ENCODE assay signal across 8 cellular contexts in genomic region chr3:156291269-156292123, GRCh38.
DNase-seq lines count a peak whose midpoint lies in the region; ATAC-seq, FAIRE-seq and TF ChIP-seq lines count a peak whose summit lies in the region.

No MANE protein-coding gene starts in this region.

- POLR2A ChIA-PET in CD4-positive, alpha-beta T cell (lab: Charles Lee): no interaction called here
- POLR2A ChIA-PET in GM12878 (lab: Charles Lee): no interaction called here

- no peaks in the 10 kb centered on the region for H3K4me1 ChIP-seq in GM12878 (ENCODE audit: control insufficient read depth, insufficient read depth, low read length)

- H3K4me3 Mint-ChIP-seq in CD4-positive, alpha-beta T cell: no peak overlapping the region
- peak overlapping the region; percentile 52 to 77 for H3K4me3 Mint-ChIP-seq in stimulated activated naive CD8-positive, alpha-beta T cell treated with anti-CD3 and anti-CD28 coated beads, Interleukin-15, amount 100 ng/mL, for 72 hours

- DNase-seq in CD4-positive, alpha-beta T cell: peak in 2 of 10 experiments; percentile 4 to 9
- DNase-seq in HTR-8/SVneo (ENCODE audit: insufficient read length, low spot score) (peak; percentile 6), GM12878 (ENCODE audit: low read depth, low spot score) (no peak), iPS-NIHi7 (ENCODE audit: extremely low spot score) (peak; percentile 38), NCI-H446 treated with DMSO at 0.1 percent for 48 hours (lab: John Stamatoyannopoulos, UW) (no peak)
- peak in 1 of 2 donors; percentile 16 for DNase-seq in stimulated activated naive CD8-positive, alpha-beta T cell treated with anti-CD3 and anti-CD28 coated beads, Interleukin-15, amount 100 ng/mL, for 72 hours

- H4K20me1 ChIP-seq in GM12878 (ENCODE audit: control insufficient read depth, insufficient read depth): no peaks in the 10 kb centered on the region

- no TSS peak for BruUV-seq in GM12878 (replicated peaks; lab: Mats Ljungman, UMichigan)

- no peaks in the 10 kb centered on the region for H3K4me1 Mint-ChIP-seq in CD4-positive, alpha-beta T cell (ENCODE audit: low read depth)
- peaks cover 10% of the 10 kb centered on the region for H3K4me1 Mint-ChIP-seq in stimulated activated naive CD8-positive, alpha-beta T cell treated with anti-CD3 and anti-CD28 coated beads, Interleukin-15, amount 100 ng/mL, for 72 hours

- no peaks in the 10 kb centered on the region for H3K9me3 ChIP-seq in CD4-positive, alpha-beta T cell (ENCODE audit: control insufficient read depth, low read length)
- H3K9me3 ChIP-seq in GM12878 (replicated peaks; ENCODE audit: control insufficient read depth, insufficient read depth, low read length): no peaks in the 10 kb centered on the region

- no peak overlapping the region for H3K27ac ChIP-seq in CD4-positive, alpha-beta T cell (ENCODE audit: low read depth, low read length)
- H3K27ac ChIP-seq in GM12878 (ENCODE audit: control insufficient read depth, insufficient read depth): no peak overlapping the region

- no peak for TF ChIP-seq EP300 in GM12878 (IDR thresholded peaks at IDR 0.05; ENCODE audit: borderline replicate concordance in 1 of 2, control insufficient read depth in 1 of 2, low read depth in 2 of 2, low read length in 2 of 2)

- SMC1A ChIA-PET in GM12878 (lab: Charles Lee; ENCODE audit: uncharacterized antibody, unreplicated experiment): no interaction called here

- RAD21 ChIA-PET in GM12878 (lab: Charles Lee; ENCODE audit: unreplicated experiment): no interaction called here

- FAIRE-seq in HTR-8/SVneo (lab: Jason Lieb, UNC) (no peak), GM12878 (lab: Jason Lieb, UNC) (no peak)

- H3K4me2 ChIP-seq in GM12878 (ENCODE audit: control insufficient read depth, insufficient read depth): no peak overlapping the region

- H3K27me3 Mint-ChIP-seq in CD4-positive, alpha-beta T cell: peaks cover 92% of the 10 kb centered on the region
- H3K27me3 Mint-ChIP-seq in stimulated activated naive CD8-positive, alpha-beta T cell treated with anti-CD3 and anti-CD28 coated beads, Interleukin-15, amount 100 ng/mL, for 72 hours: peaks cover 79% of the 10 kb centered on the region

- peaks cover 54% of the 10 kb centered on the region for H3K27me3 ChIP-seq in CD4-positive, alpha-beta T cell (ENCODE audit: control insufficient read depth, insufficient read depth, low read length)
- peaks cover 13 to 23% of the 10 kb centered on the region in 2 experiments for H3K27me3 ChIP-seq in GM12878 (replicated peaks in 1 of 2; ENCODE audit: control insufficient read depth in 2 of 2, insufficient read depth in 2 of 2, low read length in 1 of 2)

- no peak overlapping the region for H3K4me3 ChIP-seq in GM12878

- no peaks in the 10 kb centered on the region for H3K9me3 Mint-ChIP-seq in CD4-positive, alpha-beta T cell
- H3K9me3 Mint-ChIP-seq in stimulated activated naive CD8-positive, alpha-beta T cell treated with anti-CD3 and anti-CD28 coated beads, Interleukin-15, amount 100 ng/mL, for 72 hours: no peaks in the 10 kb centered on the region

- TF ChIP-seq RAD21 in GM12878 (IDR thresholded peaks at IDR 0.05; ENCODE audit: insufficient read depth, low read depth, low read length): no peak

- H3K27ac Mint-ChIP-seq in CD4-positive, alpha-beta T cell: no peak overlapping the region
- no peak overlapping the region for H3K27ac Mint-ChIP-seq in stimulated activated naive CD8-positive, alpha-beta T cell treated with anti-CD3 and anti-CD28 coated beads, Interleukin-15, amount 100 ng/mL, for 72 hours

- H3K9ac ChIP-seq in GM12878 (ENCODE audit: control insufficient read depth, insufficient read depth, low read length): no peak overlapping the region

- WGBS in GM12878 (ENCODE audit: insufficient coverage, insufficient replicate concordance, low lambda C conversion rate, missing lambda C conversion rate): 15% methylated on average over 49 of the region's 51 CpGs

- no peaks in the 10 kb centered on the region for H3K79me2 ChIP-seq in GM12878 (ENCODE audit: control insufficient read depth, insufficient read depth, low read length)

- peak; percentile 58 for ATAC-seq in CD4-positive, alpha-beta T cell (ENCODE audit: poor library complexity)
- ATAC-seq in GM12878 (peak; percentile 21; the same call in 2 of the 3 replicates), HG03439 (IDR thresholded peaks at IDR 0.05; ENCODE audit: unreplicated experiment) (no peak), HG02852 (IDR thresholded peaks at IDR 0.05; ENCODE audit: unreplicated experiment) (no peak)
- peak; percentile 73 for ATAC-seq in stimulated activated naive CD8-positive, alpha-beta T cell treated with anti-CD3 and anti-CD28 coated beads, Interleukin-15, amount 100 ng/mL, for 72 hours

- TF ChIP-seq POLR2A in GM12878 (IDR thresholded peaks at IDR 0.05; ENCODE audit: low read depth, low read length): no peak

- CTCF ChIA-PET in CD4-positive, alpha-beta T cell (lab: Charles Lee): no interaction called here
- CTCF ChIA-PET in GM12878 (lab: Yijun Ruan, JAX): no interaction called here

- no peaks in the 10 kb centered on the region for H3K36me3 ChIP-seq in GM12878 (ENCODE audit: control insufficient read depth in 2 of 2, insufficient read depth in 2 of 2, low read length in 1 of 2)

- H3K36me3 Mint-ChIP-seq in CD4-positive, alpha-beta T cell (ENCODE audit: low read depth): no peaks in the 10 kb centered on the region

- no peak overlapping the region for H2AFZ ChIP-seq in GM12878 (ENCODE audit: control insufficient read depth, low read depth, low read length)

- intact Hi-C loops in CD4-positive, alpha-beta T cell (cut with DNase I, micrococcal nuclease): no loop called here
- intact Hi-C loops in GM12878 (cut with micrococcal nuclease; ENCODE audit: unreplicated experiment): no loop called here

- in situ Hi-C loops in GM12878 (cut with MboI): no loop called here

- no peak for TF ChIP-seq CTCF in CD4-positive, alpha-beta T cell (IDR thresholded peaks at IDR 0.05)
- TF ChIP-seq CTCF in GM12878 (IDR thresholded peaks at IDR 0.05 in 2 of 3, conservative IDR thresholded peaks at IDR 0.05 in 1 of 3; ENCODE audit: control insufficient read depth in 2 of 3, extremely low read depth in 1 of 3, insufficient read depth in 1 of 3, low read depth in 3 of 3, low read length in 3 of 3): no peak

TF ChIP-seq in GM12878, 131 proteins besides CTCF, POLR2A, EP300 and RAD21 (continues in another document):
- TF ChIP-seq DPF2 (IDR thresholded peaks at IDR 0.05): no peak
- no peak for TF ChIP-seq ETV6 (conservative IDR thresholded peaks at IDR 0.05 in 1 of 2, IDR thresholded peaks at IDR 0.05 in 1 of 2; ENCODE audit: borderline replicate concordance in 1 of 2, low read depth in 1 of 2)
- TF ChIP-seq SRF (IDR thresholded peaks at IDR 0.05; ENCODE audit: low read depth in 2 of 2, low read length in 2 of 2): no peak
- no peak for TF ChIP-seq YY1 (IDR thresholded peaks at IDR 0.05; ENCODE audit: low read depth, low read length)
- TF ChIP-seq, protein P1, sequence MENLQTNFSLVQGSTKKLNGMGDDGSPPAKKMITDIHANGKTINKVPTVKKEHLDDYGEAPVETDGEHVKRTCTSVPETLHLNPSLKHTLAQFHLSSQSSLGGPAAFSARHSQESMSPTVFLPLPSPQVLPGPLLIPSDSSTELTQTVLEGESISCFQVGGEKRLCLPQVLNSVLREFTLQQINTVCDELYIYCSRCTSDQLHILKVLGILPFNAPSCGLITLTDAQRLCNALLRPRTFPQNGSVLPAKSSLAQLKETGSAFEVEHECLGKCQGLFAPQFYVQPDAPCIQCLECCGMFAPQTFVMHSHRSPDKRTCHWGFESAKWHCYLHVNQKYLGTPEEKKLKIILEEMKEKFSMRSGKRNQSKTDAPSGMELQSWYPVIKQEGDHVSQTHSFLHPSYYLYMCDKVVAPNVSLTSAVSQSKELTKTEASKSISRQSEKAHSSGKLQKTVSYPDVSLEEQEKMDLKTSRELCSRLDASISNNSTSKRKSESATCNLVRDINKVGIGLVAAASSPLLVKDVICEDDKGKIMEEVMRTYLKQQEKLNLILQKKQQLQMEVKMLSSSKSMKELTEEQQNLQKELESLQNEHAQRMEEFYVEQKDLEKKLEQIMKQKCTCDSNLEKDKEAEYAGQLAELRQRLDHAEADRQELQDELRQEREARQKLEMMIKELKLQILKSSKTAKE (IDR thresholded peaks at IDR 0.05; ENCODE audit: low read depth, poor library complexity, severe bottlenecking): no peak
- TF ChIP-seq, protein P2, sequence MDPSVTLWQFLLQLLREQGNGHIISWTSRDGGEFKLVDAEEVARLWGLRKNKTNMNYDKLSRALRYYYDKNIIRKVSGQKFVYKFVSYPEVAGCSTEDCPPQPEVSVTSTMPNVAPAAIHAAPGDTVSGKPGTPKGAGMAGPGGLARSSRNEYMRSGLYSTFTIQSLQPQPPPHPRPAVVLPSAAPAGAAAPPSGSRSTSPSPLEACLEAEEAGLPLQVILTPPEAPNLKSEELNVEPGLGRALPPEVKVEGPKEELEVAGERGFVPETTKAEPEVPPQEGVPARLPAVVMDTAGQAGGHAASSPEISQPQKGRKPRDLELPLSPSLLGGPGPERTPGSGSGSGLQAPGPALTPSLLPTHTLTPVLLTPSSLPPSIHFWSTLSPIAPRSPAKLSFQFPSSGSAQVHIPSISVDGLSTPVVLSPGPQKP (IDR thresholded peaks at IDR 0.05; ENCODE audit: low read depth, low read length): no peak
- no peak for TF ChIP-seq ATF7 (IDR thresholded peaks at IDR 0.05; ENCODE audit: low read depth)
- TF ChIP-seq USF2 (IDR thresholded peaks at IDR 0.05; ENCODE audit: borderline replicate concordance, low read depth, low read length): no peak
- no peak for TF ChIP-seq MYC (IDR thresholded peaks at IDR 0.05; ENCODE audit: insufficient read depth, insufficient read length, insufficient replicate concordance, low read length, severe bottlenecking)
- no peak for TF ChIP-seq CBFB (IDR thresholded peaks at IDR 0.05; ENCODE audit: low read depth)
- TF ChIP-seq NR2C2 (IDR thresholded peaks at IDR 0.05; ENCODE audit: borderline replicate concordance, control insufficient read depth, insufficient read length, low read depth): no peak
- no peak for TF ChIP-seq MTA3 (IDR thresholded peaks at IDR 0.05; ENCODE audit: borderline replicate concordance, low read length)
- no peak for TF ChIP-seq NR2F1 (conservative IDR thresholded peaks at IDR 0.05)
- TF ChIP-seq MAX (IDR thresholded peaks at IDR 0.05; ENCODE audit: low read depth, low read length): no peak
- no peak for TF ChIP-seq LARP7 (IDR thresholded peaks at IDR 0.05)
- TF ChIP-seq MYB (IDR thresholded peaks at IDR 0.05; ENCODE audit: borderline replicate concordance, low read depth, low read length): no peak

Comparison
In these comparisons a context has a peak if more than half of its experiments do, and no peak if none do; other contexts are left out.
1. ATAC-seq: peak in CD4-positive, alpha-beta T cell (single experiment), GM12878 (single experiment) and stimulated activated naive CD8-positive, alpha-beta T cell treated with anti-CD3 and anti-CD28 coated beads, Interleukin-15, amount 100 ng/mL, for 72 hours (single experiment); none in HG03439 (single experiment) and HG02852 (single experiment).
2. DNase-seq: peak in HTR-8/SVneo (single experiment) and iPS-NIHi7 (single experiment); none in GM12878 (single experiment) and NCI-H446 treated with DMSO at 0.1 percent for 48 hours (single experiment).